In the genomic region with DNA sequence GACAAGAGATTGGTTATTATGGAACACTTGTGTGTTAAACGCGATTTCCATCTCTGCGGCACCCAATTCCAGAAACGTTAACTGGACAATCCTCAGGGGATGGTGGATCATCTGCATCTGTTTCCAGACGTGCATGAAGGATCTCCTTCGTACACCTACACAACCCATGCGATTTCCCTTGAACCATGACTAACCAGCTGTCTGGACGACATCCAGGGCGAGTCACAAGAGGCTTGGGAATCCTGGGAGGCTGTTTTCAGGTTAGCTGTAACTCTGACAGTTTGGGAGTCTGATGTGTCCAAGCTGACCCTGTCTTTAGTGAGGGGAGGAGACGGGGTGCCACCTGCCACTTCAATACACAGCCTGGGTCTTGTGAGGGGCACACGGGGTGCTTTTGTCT, we compare ENCODE assay signal across 11 cellular contexts.
A peak's percentile ranks its signal among the peaks of the same experiment; 100 is the strongest.
DNase-seq lines count a peak whose midpoint lies in the region; ATAC-seq and TF ChIP-seq lines count a peak whose summit lies in the region.
"Had no signal": no experiment of that assay in that cellular context is flagged by ENCODE, and none has a peak within 500 bp of the region (broad histone marks: within the 10 kb centered on the region; RNA-seq: fewer than 3 reads in every experiment).

No MANE protein-coding gene starts in this region.

- no peak for ATAC-seq in Right ventricle myocardium inferior
- no peak for ATAC-seq in GM19324 (IDR thresholded peaks at IDR 0.05; ENCODE audit: low FRiP score, unreplicated experiment)
- ATAC-seq: Panc1 had no signal

- DNase-seq in Daoy (ENCODE audit: low read depth) (peak; percentile 53), NCI-H1694 (lab: John Stamatoyannopoulos, UW) (peak; percentile 24), cardiac fibroblast (ENCODE audit: low read depth in 2 of 2) (peak; percentile 59 to 87), myocyte (ENCODE audit: low read depth) (peak; percentile 67), A673 (ENCODE audit: low spot score) (no peak), pons (ENCODE audit: low spot score) (no peak), Right ventricle myocardium inferior (ENCODE audit: missing footprints) (no peak)
- DNase-seq: cortex of kidney; stimulated activated CD4-positive, alpha-beta T cell treated with anti-CD3 and anti-CD28 coated beads, Interleukin-4, amount 100 ng/mL, for 1 hour had no signal

- H3K4me3 ChIP-seq in cardiac fibroblast (replicated peaks in 1 of 2; ENCODE audit: low read depth in 2 of 2, low read length in 2 of 2) (no peak overlapping the region), A673 (ENCODE audit: low read depth, low read length, poor library complexity, severe bottlenecking) (no peak overlapping the region)

- no peak for TF ChIP-seq CTCF in cardiac fibroblast (IDR thresholded peaks at IDR 0.05; ENCODE audit: low read depth, low read length)
- no peak for TF ChIP-seq CTCF in A673 (conservative IDR thresholded peaks at IDR 0.05; ENCODE audit: low read depth, low read length)

- CTCF ChIA-PET in A673 (lab: Charles Lee): no interaction called here

- POLR2A ChIA-PET in A673 (lab: Charles Lee; ENCODE audit: low non-redundant PET): no interaction called here

- H3K27ac ChIP-seq in A673 (ENCODE audit: low read depth, low read length, poor library complexity, severe bottlenecking): no peak overlapping the region

- H3K27me3 ChIP-seq in A673 (replicated peaks; ENCODE audit: insufficient read depth, low read depth, low read length, poor library complexity): no peaks in the 10 kb centered on the region

- no TSS peak for BruUV-seq in A673 (replicated peaks; lab: Mats Ljungman, UMichigan)

- H3K4me1 ChIP-seq in A673 (ENCODE audit: insufficient read depth, low read length, poor library complexity, severe bottlenecking): no peaks in the 10 kb centered on the region

- intact Hi-C loops in A673 (cut with micrococcal nuclease; ENCODE audit: unreplicated experiment) (no loop called here), Right ventricle myocardium inferior (cut with DNase I) (no loop called here)

- no peaks in the 10 kb centered on the region for H3K36me3 ChIP-seq in A673 (ENCODE audit: insufficient read depth, low read length, poor library complexity, severe bottlenecking)

- no peaks in the 10 kb centered on the region for H3K9me3 ChIP-seq in A673 (ENCODE audit: low read depth, low read length, poor library complexity, severe bottlenecking)

Comparison
In these comparisons a context has a peak if more than half of its experiments do, and no peak if none do; other contexts are left out.
1. DNase-seq: peak in Daoy (single experiment), NCI-H1694 (single experiment), cardiac fibroblast (2 of 2) and myocyte (single experiment); none in A673 (single experiment), pons (single experiment) and Right ventricle myocardium inferior (single experiment).